8 cellular contexts compared by ENCODE assay signal in genomic region chr3:150384517-150385212, GRCh38. TPM values are rescaled to one million over a fixed set of nuclear protein-coding genes. Genes with fewer than 3 reads are reported as not detected.
A peak's percentile ranks its signal among the peaks of the same experiment; 100 is the strongest.
DNase-seq lines count a peak whose midpoint lies in the region; ATAC-seq and TF ChIP-seq lines count a peak whose summit lies in the region.

No MANE protein-coding gene starts in this region.

- H3K36me3 ChIP-seq in Loucy (ENCODE audit: insufficient read depth, low read length) (no peaks in the 10 kb centered on the region), PC-3 (ENCODE audit: low read depth, low read length) (no peaks in the 10 kb centered on the region), ovary (no peaks in the 10 kb centered on the region)

- CTCF ChIA-PET in activated CD8-positive, alpha-beta T cell treated with anti-CD3 and anti-CD28 coated beads for 36 hours (lab: Charles Lee) = interaction anchor here (0.7 to 1.6 kb wide), 12 partner anchors 8 to 111 kb away, joined by 3 to 20 read pairs (median 4); partner anchors contain the start of gene TSC22D2
- CTCF ChIA-PET in PC-3 (lab: Charles Lee) = interaction anchor here (0.6 kb wide), 1 partner anchor 74 kb away, joined by 3 read pairs; no protein-coding TSS in a partner anchor

- H3K4me1 ChIP-seq in Loucy (ENCODE audit: insufficient read depth, low read length, poor library complexity, severe bottlenecking) (peaks cover 14% of the 10 kb centered on the region), PC-3 (ENCODE audit: insufficient read depth, low read length) (no peaks in the 10 kb centered on the region), ovary (ENCODE audit: insufficient read depth) (no peaks in the 10 kb centered on the region)

- no peak for TF ChIP-seq EP300 in ovary (IDR thresholded peaks at IDR 0.05)

- peaks cover 38% of the 10 kb centered on the region for H3K4me1 Mint-ChIP-seq in activated CD8-positive, alpha-beta T cell treated with anti-CD3 and anti-CD28 coated beads for 36 hours (ENCODE audit: low read depth)

- H3K4me3 ChIP-seq in Loucy (ENCODE audit: low read length, poor library complexity, severe bottlenecking) (no peak overlapping the region), fibroblast of villous mesenchyme (ENCODE audit: low read depth, low read length) (no peak overlapping the region), PC-3 (ENCODE audit: low read length) (no peak overlapping the region), ovary (no peak overlapping the region)

- no peaks in the 10 kb centered on the region for H3K9me3 Mint-ChIP-seq in activated CD8-positive, alpha-beta T cell treated with anti-CD3 and anti-CD28 coated beads for 36 hours

- peak overlapping the region; percentile 49 for H2AFZ ChIP-seq in Loucy (ENCODE audit: low read length)
- H2AFZ ChIP-seq in PC-3 (ENCODE audit: low read length) = no peak overlapping the region

- no peaks in the 10 kb centered on the region for H3K36me3 Mint-ChIP-seq in activated CD8-positive, alpha-beta T cell treated with anti-CD3 and anti-CD28 coated beads for 36 hours (ENCODE audit: low read depth)

- no peaks in the 10 kb centered on the region for H3K79me2 ChIP-seq in Loucy (ENCODE audit: insufficient read depth, low read length)
- H3K79me2 ChIP-seq in PC-3 (ENCODE audit: low read length) = no peaks in the 10 kb centered on the region

- H3K4me2 ChIP-seq in Loucy (ENCODE audit: low read depth, low read length, poor library complexity, severe bottlenecking) = peak overlapping the region; percentile 3
- H3K4me2 ChIP-seq in PC-3 (ENCODE audit: low read length) = no peak overlapping the region

- POLR2A ChIA-PET in activated CD8-positive, alpha-beta T cell treated with anti-CD3 and anti-CD28 coated beads for 36 hours (lab: Charles Lee) = interaction anchor here (2.9 kb wide), 1 partner anchor 24 kb away, joined by 18 read pairs; the partner anchor contains the start of gene TSC22D2
- POLR2A ChIA-PET in PC-3 (lab: Charles Lee; ENCODE audit: unreplicated experiment) = interaction anchor here (0.7 kb wide), 1 partner anchor 10 kb away, joined by 4 read pairs; no protein-coding TSS in a partner anchor

- no peak overlapping the region for H3K9ac ChIP-seq in Loucy (ENCODE audit: low read depth, low read length, poor library complexity, severe bottlenecking)
- no peak overlapping the region for H3K9ac ChIP-seq in PC-3 (ENCODE audit: low read length)

- H4K20me1 ChIP-seq in Loucy (ENCODE audit: insufficient read depth, low read length, poor library complexity, severe bottlenecking) (no peaks in the 10 kb centered on the region), PC-3 (ENCODE audit: low read length) (no peaks in the 10 kb centered on the region)

- peak overlapping the region; percentile 56 for H3K4me3 Mint-ChIP-seq in activated CD8-positive, alpha-beta T cell treated with anti-CD3 and anti-CD28 coated beads for 36 hours

- ATAC-seq in GM21825 (IDR thresholded peaks at IDR 0.05; ENCODE audit: unreplicated experiment) (peak; percentile 98), PC-3 (no peak)
- ATAC-seq in activated CD8-positive, alpha-beta T cell treated with anti-CD3 and anti-CD28 coated beads for 36 hours = peak; percentile 95

- in situ Hi-C loops in GM13976 (cut with MboI; ENCODE audit: low sequenced_read_pairs, unreplicated experiment) = no loop called here

- intact Hi-C loops in activated CD8-positive, alpha-beta T cell treated with anti-CD3 and anti-CD28 coated beads for 36 hours (cut with micrococcal nuclease) = loop anchor here (2.0 kb wide), 1 partner anchor 22 kb away; no protein-coding TSS in a partner anchor
- intact Hi-C loops in PC-3 (cut with micrococcal nuclease) (no loop called here), ovary (cut with DNase I) (no loop called here)

- peak overlapping the region; percentile 96 for H3K27ac Mint-ChIP-seq in activated CD8-positive, alpha-beta T cell treated with anti-CD3 and anti-CD28 coated beads for 36 hours

- H3K9me2 ChIP-seq in Loucy (replicated peaks; ENCODE audit: low read depth, low read length) = no peaks in the 10 kb centered on the region
- no peaks in the 10 kb centered on the region for H3K9me2 ChIP-seq in PC-3 (replicated peaks; ENCODE audit: low read length)

- H3K27ac ChIP-seq in PC-3 (ENCODE audit: low read length) (no peak overlapping the region), ovary (no peak overlapping the region)

- no peaks in the 10 kb centered on the region for H3K27me3 Mint-ChIP-seq in activated CD8-positive, alpha-beta T cell treated with anti-CD3 and anti-CD28 coated beads for 36 hours

- no peaks in the 10 kb centered on the region for H3K9me3 ChIP-seq in Loucy (ENCODE audit: insufficient read depth, low read depth, low read length)
- no peaks in the 10 kb centered on the region for H3K9me3 ChIP-seq in PC-3 (ENCODE audit: low read length)
- H3K9me3 ChIP-seq in ovary = no peaks in the 10 kb centered on the region

- TF ChIP-seq POLR2A in ovary (IDR thresholded peaks at IDR 0.05) = no peak

- 0 out of 2 replicates have a peak, but pooled peaks cover 4% of the 10 kb centered on the region for H3F3A ChIP-seq in Loucy (ENCODE audit: low read depth)
- H3F3A ChIP-seq in PC-3 (ENCODE audit: low read length, unreplicated experiment) = no peaks in the 10 kb centered on the region

- no TSS peak for BruUV-seq in PC-3 (replicated peaks; lab: Mats Ljungman, UMichigan)

- DNase-seq in GM13976 (ENCODE audit: low spot score) = peak; percentile 72
- peak; percentile 81 for DNase-seq in activated CD8-positive, alpha-beta T cell treated with anti-CD3 and anti-CD28 coated beads for 36 hours
- peak; percentile 35 for DNase-seq in fibroblast of villous mesenchyme (ENCODE audit: low read depth)
- DNase-seq in renal cortical epithelial cell (ENCODE audit: low read depth) = peak; percentile 70
- no peak for DNase-seq in PC-3
- DNase-seq in ovary = no peak

- TF ChIP-seq CTCF in GM13976 (IDR thresholded peaks at IDR 0.05; ENCODE audit: borderline replicate concordance, control extremely low read depth, extremely low read depth, insufficient read depth, missing control alignments) = peak; percentile 25
- TF ChIP-seq CTCF in Loucy (conservative IDR thresholded peaks at IDR 0.05; ENCODE audit: low read length) = no peak
- peak; percentile 66 for TF ChIP-seq CTCF in activated CD8-positive, alpha-beta T cell treated with anti-CD3 and anti-CD28 coated beads for 36 hours (IDR thresholded peaks at IDR 0.05)
- no peak for TF ChIP-seq CTCF in fibroblast of villous mesenchyme (IDR thresholded peaks at IDR 0.05; ENCODE audit: insufficient read depth, low read depth, low read length)
- no peak for TF ChIP-seq CTCF in PC-3 (conservative IDR thresholded peaks at IDR 0.05; ENCODE audit: low read depth, low read length)
- TF ChIP-seq CTCF in ovary (IDR thresholded peaks at IDR 0.05) = no peak

- WGBS in ovary, 3 donors = 59 to 61% (median 59%) methylated on average over 14 of the region's 14 CpGs

- H3K27me3 ChIP-seq in Loucy (ENCODE audit: insufficient read depth, low read length, poor library complexity, severe bottlenecking) = no peaks in the 10 kb centered on the region
- no peaks in the 10 kb centered on the region for H3K27me3 ChIP-seq in PC-3 (ENCODE audit: low read length)
- no peaks in the 10 kb centered on the region for H3K27me3 ChIP-seq in ovary

RNA-seq across cellular contexts. Expression of gene TSC22D2, which starts 23.4 kb away (rescaled TPM):
- total RNA-seq in activated CD8-positive, alpha-beta T cell treated with anti-CD3 and anti-CD28 coated beads for 36 hours = 10 to 100 TPM; 12.3 to 16.7 TPM
- total RNA-seq in fibroblast of villous mesenchyme = 14.2 and 16.4 TPM in 2 replicates
- 10.6 and 28.4 TPM in 2 replicates for total RNA-seq in renal cortical epithelial cell
- total RNA-seq in PC-3 (2014; rRNA removed) = 9.6 and 15.7 TPM in 2 replicates
- 10 to 100 TPM; 13.8 to 33.4 (median 28.0) TPM for total RNA-seq in ovary
- 10 to 100 TPM; 11.2 to 23.1 TPM for polyA plus RNA-seq in ovary

Comparison
In these comparisons a context has a peak if more than half of its experiments do, and no peak if none do; other contexts are left out.
1. DNase-seq: peak in GM13976 (single experiment), activated CD8-positive, alpha-beta T cell treated with anti-CD3 and anti-CD28 coated beads for 36 hours (single experiment), fibroblast of villous mesenchyme (single experiment) and renal cortical epithelial cell (single experiment); none in PC-3 (single experiment) and ovary (0 of 5).
2. CTCF ChIP-seq: peak in GM13976 (single experiment) and activated CD8-positive, alpha-beta T cell treated with anti-CD3 and anti-CD28 coated beads for 36 hours (single experiment); none in Loucy (single experiment), fibroblast of villous mesenchyme (single experiment), PC-3 (single experiment) and ovary (0 of 3).